In the genomic region with DNA sequence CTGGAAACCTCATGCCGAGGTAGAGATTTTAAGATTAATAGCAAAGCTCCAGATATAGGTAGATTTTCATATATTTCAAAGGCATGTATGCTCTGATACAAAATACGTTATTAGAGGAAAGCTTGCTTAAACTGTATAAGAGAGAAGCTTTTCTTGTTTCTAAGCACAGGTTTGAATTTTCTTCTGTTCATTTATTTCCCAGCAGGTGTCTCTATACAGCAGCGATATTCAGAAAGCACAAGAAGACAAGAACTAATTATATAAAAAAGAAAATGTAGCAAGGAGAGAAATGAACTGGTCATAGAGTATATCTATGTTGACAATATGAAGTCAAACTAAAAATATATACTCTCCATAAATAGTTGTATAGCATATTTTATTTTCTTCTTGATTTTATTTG, we compare ENCODE assay signal across 2 cellular contexts.
TF ChIP-seq lines count a peak whose summit lies in the region.

No MANE protein-coding gene starts in this region.

TF ChIP-seq in A549, 52 proteins besides CTCF, POLR2A, EP300 and RAD21:
- TF ChIP-seq, protein P1, sequence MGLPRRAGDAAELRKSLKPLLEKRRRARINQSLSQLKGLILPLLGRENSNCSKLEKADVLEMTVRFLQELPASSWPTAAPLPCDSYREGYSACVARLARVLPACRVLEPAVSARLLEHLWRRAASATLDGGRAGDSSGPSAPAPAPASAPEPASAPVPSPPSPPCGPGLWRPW (IDR thresholded peaks at IDR 0.05), result no peak
- TF ChIP-seq, protein P2, sequence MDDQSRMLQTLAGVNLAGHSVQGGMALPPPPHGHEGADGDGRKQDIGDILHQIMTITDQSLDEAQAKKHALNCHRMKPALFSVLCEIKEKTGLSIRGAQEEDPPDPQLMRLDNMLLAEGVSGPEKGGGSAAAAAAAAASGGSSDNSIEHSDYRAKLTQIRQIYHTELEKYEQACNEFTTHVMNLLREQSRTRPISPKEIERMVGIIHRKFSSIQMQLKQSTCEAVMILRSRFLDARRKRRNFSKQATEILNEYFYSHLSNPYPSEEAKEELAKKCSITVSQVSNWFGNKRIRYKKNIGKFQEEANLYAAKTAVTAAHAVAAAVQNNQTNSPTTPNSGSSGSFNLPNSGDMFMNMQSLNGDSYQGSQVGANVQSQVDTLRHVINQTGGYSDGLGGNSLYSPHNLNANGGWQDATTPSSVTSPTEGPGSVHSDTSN (IDR thresholded peaks at IDR 0.05), result no peak
- no peak for TF ChIP-seq FOXS1 (CRISPR knock-in tag; IDR thresholded peaks at IDR 0.05)
- TF ChIP-seq, protein P3, sequence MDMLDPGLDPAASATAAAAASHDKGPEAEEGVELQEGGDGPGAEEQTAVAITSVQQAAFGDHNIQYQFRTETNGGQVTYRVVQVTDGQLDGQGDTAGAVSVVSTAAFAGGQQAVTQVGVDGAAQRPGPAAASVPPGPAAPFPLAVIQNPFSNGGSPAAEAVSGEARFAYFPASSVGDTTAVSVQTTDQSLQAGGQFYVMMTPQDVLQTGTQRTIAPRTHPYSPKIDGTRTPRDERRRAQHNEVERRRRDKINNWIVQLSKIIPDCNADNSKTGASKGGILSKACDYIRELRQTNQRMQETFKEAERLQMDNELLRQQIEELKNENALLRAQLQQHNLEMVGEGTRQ (IDR thresholded peaks at IDR 0.05), result no peak
- no peak for TF ChIP-seq ESRRA (IDR thresholded peaks at IDR 0.05; ENCODE audit: borderline replicate concordance, low read length)
- no peak for TF ChIP-seq BHLHE40 (IDR thresholded peaks at IDR 0.05; ENCODE audit: low read depth, low read length)
- TF ChIP-seq CBX8 (IDR thresholded peaks at IDR 0.05), result no peak
- TF ChIP-seq, protein P4, sequence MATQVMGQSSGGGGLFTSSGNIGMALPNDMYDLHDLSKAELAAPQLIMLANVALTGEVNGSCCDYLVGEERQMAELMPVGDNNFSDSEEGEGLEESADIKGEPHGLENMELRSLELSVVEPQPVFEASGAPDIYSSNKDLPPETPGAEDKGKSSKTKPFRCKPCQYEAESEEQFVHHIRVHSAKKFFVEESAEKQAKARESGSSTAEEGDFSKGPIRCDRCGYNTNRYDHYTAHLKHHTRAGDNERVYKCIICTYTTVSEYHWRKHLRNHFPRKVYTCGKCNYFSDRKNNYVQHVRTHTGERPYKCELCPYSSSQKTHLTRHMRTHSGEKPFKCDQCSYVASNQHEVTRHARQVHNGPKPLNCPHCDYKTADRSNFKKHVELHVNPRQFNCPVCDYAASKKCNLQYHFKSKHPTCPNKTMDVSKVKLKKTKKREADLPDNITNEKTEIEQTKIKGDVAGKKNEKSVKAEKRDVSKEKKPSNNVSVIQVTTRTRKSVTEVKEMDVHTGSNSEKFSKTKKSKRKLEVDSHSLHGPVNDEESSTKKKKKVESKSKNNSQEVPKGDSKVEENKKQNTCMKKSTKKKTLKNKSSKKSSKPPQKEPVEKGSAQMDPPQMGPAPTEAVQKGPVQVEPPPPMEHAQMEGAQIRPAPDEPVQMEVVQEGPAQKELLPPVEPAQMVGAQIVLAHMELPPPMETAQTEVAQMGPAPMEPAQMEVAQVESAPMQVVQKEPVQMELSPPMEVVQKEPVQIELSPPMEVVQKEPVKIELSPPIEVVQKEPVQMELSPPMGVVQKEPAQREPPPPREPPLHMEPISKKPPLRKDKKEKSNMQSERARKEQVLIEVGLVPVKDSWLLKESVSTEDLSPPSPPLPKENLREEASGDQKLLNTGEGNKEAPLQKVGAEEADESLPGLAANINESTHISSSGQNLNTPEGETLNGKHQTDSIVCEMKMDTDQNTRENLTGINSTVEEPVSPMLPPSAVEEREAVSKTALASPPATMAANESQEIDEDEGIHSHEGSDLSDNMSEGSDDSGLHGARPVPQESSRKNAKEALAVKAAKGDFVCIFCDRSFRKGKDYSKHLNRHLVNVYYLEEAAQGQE (IDR thresholded peaks at IDR 0.05), result no peak
- no peak for TF ChIP-seq POLR2AphosphoS2 (conservative IDR thresholded peaks at IDR 0.05; ENCODE audit: low read length)
- TF ChIP-seq, protein P5, sequence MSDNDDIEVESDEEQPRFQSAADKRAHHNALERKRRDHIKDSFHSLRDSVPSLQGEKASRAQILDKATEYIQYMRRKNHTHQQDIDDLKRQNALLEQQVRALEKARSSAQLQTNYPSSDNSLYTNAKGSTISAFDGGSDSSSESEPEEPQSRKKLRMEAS (IDR thresholded peaks at IDR 0.05), result no peak
- no peak for TF ChIP-seq MAZ (IDR thresholded peaks at IDR 0.05; ENCODE audit: borderline replicate concordance, low read depth, low read length)
- TF ChIP-seq SMC3 (IDR thresholded peaks at IDR 0.05), result no peak
- TF ChIP-seq TFCP2L1 (CRISPR knock-in tag; IDR thresholded peaks at IDR 0.05), result no peak
- no peak for TF ChIP-seq HDAC2 (IDR thresholded peaks at IDR 0.05)
- TF ChIP-seq RFX5 (IDR thresholded peaks at IDR 0.05), result no peak
- no peak for TF ChIP-seq JUN (IDR thresholded peaks at IDR 0.05)

TF ChIP-seq in neural cell, 6 proteins besides CTCF, POLR2A, EP300 and RAD21:
- TF ChIP-seq, protein P4 (IDR thresholded peaks at IDR 0.05; ENCODE audit: borderline replicate concordance), result no peak
- TF ChIP-seq TAF1 (IDR thresholded peaks at IDR 0.05; ENCODE audit: low read depth) (no peak), POLR2AphosphoS5 (IDR thresholded peaks at IDR 0.05) (no peak), SMC3 (conservative IDR thresholded peaks at IDR 0.05; ENCODE audit: poor library complexity) (peak; percentile 64), MXI1 (conservative IDR thresholded peaks at IDR 0.05; ENCODE audit: poor library complexity, severe bottlenecking) (no peak), EZH2 (IDR thresholded peaks at IDR 0.05; ENCODE audit: borderline replicate concordance, insufficient read depth, low read length, poor library complexity, severe bottlenecking) (no peak)
